ENCODE assay signal across 23 cellular contexts in genomic region chr7:25863727-25864116, GRCh38.
DNase-seq lines count a peak whose midpoint lies in the region; ATAC-seq lines count a peak whose summit lies in the region.
"Had no signal": no experiment of that assay in that cellular context is flagged by ENCODE, and none has a peak within 500 bp of the region (broad histone marks: within the 10 kb centered on the region; RNA-seq: fewer than 3 reads in every experiment).

No MANE protein-coding gene starts in this region.

- intact Hi-C loops in left cardiac atrium (cut with DNase I): loop anchor here in 1 of 2 donors (10.0 kb wide), 1 partner anchor 1301 kb away; the partner anchor contains the start of gene HOXA9

- peaks cover 13% of the 10 kb centered on the region for H3K9me3 Mint-ChIP-seq in activated naive CD4-positive, alpha-beta T cell treated with anti-CD3 and anti-CD28 coated beads, Interleukin-2, amount 50 U/mL, for 24 hours
- H3K9me3 Mint-ChIP-seq in central memory CD8-positive, alpha-beta T cell: peaks cover 5% of the 10 kb centered on the region
- H3K9me3 Mint-ChIP-seq: endodermal cell, HFFc6, nephron progenitor cell had no signal

- no peak overlapping the region for H3K27ac ChIP-seq in Karpas-422 (ENCODE audit: low read length)
- H3K27ac ChIP-seq: C4-2B, cardiac muscle cell, gastrocnemius medialis, uterus had no signal

- H3K27ac Mint-ChIP-seq in activated naive CD4-positive, alpha-beta T cell treated with anti-CD3 and anti-CD28 coated beads, Interleukin-2, amount 50 U/mL, for 24 hours: peak overlapping the region; percentile 89
- H3K27ac Mint-ChIP-seq in central memory CD8-positive, alpha-beta T cell (ENCODE audit: low read depth): peak overlapping the region; percentile 53
- H3K27ac Mint-ChIP-seq: endodermal cell, HFFc6, nephron progenitor cell had no signal

- no peaks in the 10 kb centered on the region for H3K9me2 ChIP-seq in Karpas-422 (replicated peaks; ENCODE audit: insufficient read depth, low read length)

- peaks cover 74% of the 10 kb centered on the region for H3K27me3 Mint-ChIP-seq in activated naive CD4-positive, alpha-beta T cell treated with anti-CD3 and anti-CD28 coated beads, Interleukin-2, amount 50 U/mL, for 24 hours
- H3K27me3 Mint-ChIP-seq in central memory CD8-positive, alpha-beta T cell: peaks cover 13% of the 10 kb centered on the region

- no peak for ATAC-seq in central memory CD8-positive, alpha-beta T cell (replicated peaks; ENCODE audit: extremely low read depth, poor library complexity, severe bottlenecking)
- ATAC-seq in left cardiac atrium (no peak), HG02588 (IDR thresholded peaks at IDR 0.05; ENCODE audit: unreplicated experiment) (no peak)
- ATAC-seq: gastrocnemius medialis, right cardiac atrium had no signal

- H3K9me3 ChIP-seq in Karpas-422 (ENCODE audit: low read length): no peaks in the 10 kb centered on the region
- H3K9me3 ChIP-seq: gastrocnemius medialis, uterus had no signal

- H3K79me2 ChIP-seq in Karpas-422 (ENCODE audit: low read length): no peaks in the 10 kb centered on the region

- no peaks in the 10 kb centered on the region for H4K20me1 ChIP-seq in Karpas-422 (ENCODE audit: insufficient read depth, low read depth, low read length)

- H3K4me1 Mint-ChIP-seq in activated naive CD4-positive, alpha-beta T cell treated with anti-CD3 and anti-CD28 coated beads, Interleukin-2, amount 50 U/mL, for 24 hours: peaks cover 15% of the 10 kb centered on the region
- H3K4me1 Mint-ChIP-seq in central memory CD8-positive, alpha-beta T cell: peaks cover 13% of the 10 kb centered on the region

- H3K4me3 ChIP-seq in Karpas-422 (ENCODE audit: low read length): no peak overlapping the region
- H3K4me3 ChIP-seq: cardiac muscle cell, uterus had no signal

- no peak overlapping the region for H2AFZ ChIP-seq in Karpas-422 (ENCODE audit: low read length)

- DNase-seq in activated naive CD4-positive, alpha-beta T cell (lab: John Stamatoyannopoulos, UW): no peak
- DNase-seq in Karpas-422 (no peak), left cardiac atrium (no peak)
- DNase-seq in central memory CD8-positive, alpha-beta T cell (ENCODE audit: low spot score in 2 of 2): no peak
- no peak for DNase-seq in stimulated activated CD4-positive, alpha-beta T cell treated with anti-CD3 and anti-CD28 coated beads, Interleukin-2, amount 100 ng/mL, for 48 hours
- DNase-seq: activated CD4-positive, alpha-beta T cell treated with anti-CD3 and anti-CD28 coated beads, Interleukin-2, amount 50 U/mL, for 4 hours; activated CD8-positive, alpha-beta memory T cell treated with anti-CD3 and anti-CD28 coated beads, Interleukin-2, amount 50 U/mL, for 48 hours; activated gamma-delta T cell treated with Interleukin-2 at 50 U/mL for 16 hours; endodermal cell; gastrocnemius medialis; HFFc6; hippocampal formation; KG1; midbrain; NCI-H524 treated with DMSO at 0.1 percent for 48 hours; nephron progenitor cell; right cardiac atrium; stimulated activated CD4-positive, alpha-beta T cell treated with anti-CD3 and anti-CD28 coated beads, Interleukin-4, amount 100 ng/mL, for 24 hours; uterus had no signal

- no peaks in the 10 kb centered on the region for H3K27me3 ChIP-seq in Karpas-422 (ENCODE audit: low read length)

- peaks cover 30% of the 10 kb centered on the region for H3K4me1 ChIP-seq in Karpas-422 (ENCODE audit: low read length)
- H3K4me1 ChIP-seq: uterus had no signal

- H3K9ac ChIP-seq in Karpas-422 (ENCODE audit: low read length): no peak overlapping the region

- peaks cover 7% of the 10 kb centered on the region for H3K36me3 Mint-ChIP-seq in activated naive CD4-positive, alpha-beta T cell treated with anti-CD3 and anti-CD28 coated beads, Interleukin-2, amount 50 U/mL, for 24 hours
- peaks cover 34% of the 10 kb centered on the region for H3K36me3 Mint-ChIP-seq in central memory CD8-positive, alpha-beta T cell (ENCODE audit: insufficient read depth)

- peak overlapping the region; percentile 82 for H3K4me2 ChIP-seq in Karpas-422 (ENCODE audit: low read depth, low read length, poor library complexity, severe bottlenecking)

- H3K36me3 ChIP-seq in Karpas-422 (ENCODE audit: insufficient read depth, low read length): no peaks in the 10 kb centered on the region
- H3K36me3 ChIP-seq: cardiac muscle cell, gastrocnemius medialis, uterus had no signal

- H3K4me3 Mint-ChIP-seq in activated naive CD4-positive, alpha-beta T cell treated with anti-CD3 and anti-CD28 coated beads, Interleukin-2, amount 50 U/mL, for 24 hours: no peak overlapping the region
- H3K4me3 Mint-ChIP-seq in central memory CD8-positive, alpha-beta T cell: no peak overlapping the region
- H3K4me3 Mint-ChIP-seq: endodermal cell, HFFc6, nephron progenitor cell had no signal
